Comparison of ENCODE assay signal across 17 cellular contexts in the genomic region with DNA sequence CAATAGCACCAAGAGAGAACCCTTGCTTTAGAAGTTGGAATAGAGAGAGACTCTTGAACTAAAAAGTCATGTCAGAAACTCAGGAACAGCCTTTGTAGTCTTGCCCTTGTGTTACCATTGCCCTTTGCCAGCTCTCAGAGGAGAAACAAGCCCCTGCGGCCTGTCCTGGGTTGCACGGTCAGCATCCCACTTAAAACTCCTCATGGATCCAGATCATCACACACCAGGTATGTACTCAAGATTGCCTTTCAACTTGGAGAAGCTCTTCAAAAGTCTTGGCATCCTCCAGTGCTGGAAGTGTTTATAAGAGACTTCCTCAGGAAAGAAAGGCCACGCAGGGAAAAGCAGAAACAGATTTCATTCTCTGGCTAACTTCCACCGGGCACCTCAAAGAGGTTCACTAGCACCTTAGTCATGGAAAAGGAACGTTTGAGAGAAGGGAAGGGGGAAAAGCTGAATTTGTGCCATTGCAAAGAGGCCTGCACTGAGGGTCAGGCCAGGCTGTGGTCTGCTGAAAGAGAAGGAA.
A peak's percentile ranks its signal among the peaks of the same experiment; 100 is the strongest.
DNase-seq lines count a peak whose midpoint lies in the region; ATAC-seq and TF ChIP-seq lines count a peak whose summit lies in the region.
"Had no signal": no experiment of that assay in that cellular context is flagged by ENCODE, and none has a peak within 500 bp of the region (broad histone marks: within the 10 kb centered on the region; RNA-seq: fewer than 3 reads in every experiment).

No MANE protein-coding gene starts in this region.

- H3K27me3 Mint-ChIP-seq in activated T-helper 17 cell treated with anti-CD3 and anti-CD28 coated beads, Interleukin-2, amount 50 U/mL, for 72 hours = no peaks in the 10 kb centered on the region

- no peaks in the 10 kb centered on the region for H3K4me1 Mint-ChIP-seq in activated T-helper 17 cell treated with anti-CD3 and anti-CD28 coated beads, Interleukin-2, amount 50 U/mL, for 72 hours
- H3K4me1 Mint-ChIP-seq: B cell; CD4-positive, CD25-positive, alpha-beta regulatory T cell had no signal

- DNase-seq in DMS79 (lab: John Stamatoyannopoulos, UW) (peak; percentile 92), EH (ENCODE audit: low read depth) (peak; percentile 11), fibroblast of peridontal ligament (ENCODE audit: extremely low read depth) (peak; percentile 1), upper lobe of right lung (no peak)
- DNase-seq: Caco-2; CD4-positive, CD25-positive, alpha-beta regulatory T cell; CD8-positive, alpha-beta T cell; DMS153; GOT3; H7; HCEC 1CT had no signal

- no peaks in the 10 kb centered on the region for H3K27me3 ChIP-seq in upper lobe of right lung
- H3K27me3 ChIP-seq: BLaER1 had no signal

- no peak overlapping the region for H3K27ac Mint-ChIP-seq in activated T-helper 17 cell treated with anti-CD3 and anti-CD28 coated beads, Interleukin-2, amount 50 U/mL, for 72 hours
- H3K27ac Mint-ChIP-seq: B cell; CD4-positive, CD25-positive, alpha-beta regulatory T cell; CD8-positive, alpha-beta T cell had no signal

- intact Hi-C loops in upper lobe of right lung (cut with DNase I) = no loop called here

- no peaks in the 10 kb centered on the region for H3K4me1 ChIP-seq in upper lobe of right lung
- H3K4me1 ChIP-seq: BLaER1, Caco-2 had no signal

- TF ChIP-seq CTCF in upper lobe of right lung (IDR thresholded peaks at IDR 0.05) = no peak

- H3K4me3 ChIP-seq in upper lobe of right lung = no peak overlapping the region
- H3K4me3 ChIP-seq: BLaER1 had no signal

- no peaks in the 10 kb centered on the region for H3K9me3 Mint-ChIP-seq in activated T-helper 17 cell treated with anti-CD3 and anti-CD28 coated beads, Interleukin-2, amount 50 U/mL, for 72 hours

- H3K36me3 Mint-ChIP-seq in activated T-helper 17 cell treated with anti-CD3 and anti-CD28 coated beads, Interleukin-2, amount 50 U/mL, for 72 hours (ENCODE audit: low read depth) = no peaks in the 10 kb centered on the region
- H3K36me3 Mint-ChIP-seq: CD4-positive, CD25-positive, alpha-beta regulatory T cell; CD8-positive, alpha-beta T cell had no signal

- H3K4me3 Mint-ChIP-seq in activated T-helper 17 cell treated with anti-CD3 and anti-CD28 coated beads, Interleukin-2, amount 50 U/mL, for 72 hours = no peak overlapping the region
- H3K4me3 Mint-ChIP-seq: B cell; CD4-positive, CD25-positive, alpha-beta regulatory T cell; CD8-positive, alpha-beta T cell had no signal

- ATAC-seq in upper lobe of right lung (peak; percentile 41), HG02870 (IDR thresholded peaks at IDR 0.05; ENCODE audit: unreplicated experiment) (no peak), HG03095 (IDR thresholded peaks at IDR 0.05; ENCODE audit: unreplicated experiment) (no peak)
- ATAC-seq in activated T-helper 17 cell treated with anti-CD3 and anti-CD28 coated beads, Interleukin-2, amount 50 U/mL, for 72 hours (replicated peaks) = no peak
- ATAC-seq: CD8-positive, alpha-beta T cell had no signal

- no peaks in the 10 kb centered on the region for H3K36me3 ChIP-seq in upper lobe of right lung
- H3K36me3 ChIP-seq: BLaER1 had no signal

- H3K9me3 ChIP-seq in upper lobe of right lung = no peaks in the 10 kb centered on the region

- H3K27ac ChIP-seq in upper lobe of right lung = no peak overlapping the region
- H3K27ac ChIP-seq: BLaER1, C4-2B had no signal
